23 cellular contexts compared by ENCODE assay signal in genomic region chr15:79629687-79630086, GRCh38.
A peak's percentile ranks its signal among the peaks of the same experiment; 100 is the strongest.
DNase-seq lines count a peak whose midpoint lies in the region; ATAC-seq and TF ChIP-seq lines count a peak whose summit lies in the region.
"Had no signal": no experiment of that assay in that cellular context is flagged by ENCODE, and none has a peak within 500 bp of the region (broad histone marks: within the 10 kb centered on the region; RNA-seq: fewer than 3 reads in every experiment).

No MANE protein-coding gene starts in this region.

- H3K4me3 ChIP-seq in esophagus muscularis mucosa (no peak overlapping the region), lung (no peak overlapping the region)
- H3K4me3 ChIP-seq: gastroesophageal sphincter, GM23338, upper lobe of left lung had no signal

- DNase-seq in GM04504 (ENCODE audit: low read depth) (peak; percentile 44), M059J (ENCODE audit: low read depth) (peak; percentile 68), esophagus muscularis mucosa (ENCODE audit: extremely low spot score) (peak; percentile 53), lung (ENCODE audit: low spot score) (no peak), GM19238 (ENCODE audit: insufficient read length, low spot score) (no peak)
- DNase-seq: activated CD4-positive, alpha-beta T cell treated with anti-CD3 and anti-CD28 coated beads, Interleukin-2, amount 10 ng/mL, durations not matched to agents 7 days and 5 days; activated naive CD4-positive, alpha-beta T cell treated with anti-CD3 and anti-CD28 coated beads for 36 hours; activated T-cell treated with anti-CD3 and anti-CD28 coated beads, Interleukin-2, amount 50 U/mL, for 72 hours; CD8-positive, alpha-beta T cell; GF-D8; NCI-H1092 treated with DMSO at 0.1 percent for 48 hours; NCI-H187 treated with DMSO at 0.1 percent for 48 hours; NCI-H2227 treated with DMSO at 0.1 percent for 48 hours; NCI-H69; RPMI8226; substantia nigra; upper lobe of left lung had no signal

- H3K9me3 ChIP-seq in esophagus muscularis mucosa: peaks cover 0 to 20% (median 3%) of the 10 kb centered on the region in 4 donors
- H3K9me3 ChIP-seq in lung (ENCODE audit: control insufficient read depth in 2 of 2, insufficient read depth in 1 of 2, low read length in 1 of 2): peaks cover 0 to 11% of the 10 kb centered on the region in 2 donors

- intact Hi-C loops in esophagus muscularis mucosa (cut with DNase I): no loop called here

- H3K27me3 ChIP-seq in esophagus muscularis mucosa (no peaks in the 10 kb centered on the region), lung (ENCODE audit: control insufficient read depth, insufficient read depth) (no peaks in the 10 kb centered on the region)
- H3K27me3 ChIP-seq: upper lobe of left lung had no signal

- ATAC-seq in lung (ENCODE audit: insufficient read depth, low FRiP score) (peak; percentile 19), HG03457 (IDR thresholded peaks at IDR 0.05; ENCODE audit: unreplicated experiment) (no peak), HG03571 (IDR thresholded peaks at IDR 0.05; ENCODE audit: unreplicated experiment) (no peak), HG03439 (IDR thresholded peaks at IDR 0.05; ENCODE audit: unreplicated experiment) (no peak)
- ATAC-seq: activated T-cell treated with anti-CD3 and anti-CD28 coated beads, Interleukin-2, amount 50 U/mL, for 72 hours; CD8-positive, alpha-beta T cell; gastroesophageal sphincter; GM23338 had no signal

- H3K4me1 ChIP-seq in esophagus muscularis mucosa (no peaks in the 10 kb centered on the region), lung (ENCODE audit: control insufficient read depth in 2 of 2, insufficient read depth in 2 of 2, low read length in 2 of 2) (peaks cover 0 to 2% of the 10 kb centered on the region in 2 donors)
- H3K4me1 ChIP-seq: gastroesophageal sphincter, upper lobe of left lung had no signal

- H3K27ac ChIP-seq in esophagus muscularis mucosa (replicated peaks in 1 of 4) (no peak overlapping the region), lung (ENCODE audit: low read depth in 1 of 2, low read length in 1 of 2) (no peak overlapping the region)
- H3K27ac ChIP-seq: gastroesophageal sphincter, upper lobe of left lung, VCaP had no signal

- no peak for TF ChIP-seq EP300 in esophagus muscularis mucosa (IDR thresholded peaks at IDR 0.05)

- no peaks in the 10 kb centered on the region for H3K36me3 ChIP-seq in esophagus muscularis mucosa
- no peaks in the 10 kb centered on the region for H3K36me3 ChIP-seq in lung (ENCODE audit: control insufficient read depth in 2 of 2, insufficient read depth in 2 of 2, low read length in 2 of 2)
- H3K36me3 ChIP-seq: gastroesophageal sphincter, upper lobe of left lung had no signal

- TF ChIP-seq POLR2A in esophagus muscularis mucosa (IDR thresholded peaks at IDR 0.05; ENCODE audit: low read depth): no peak

- TF ChIP-seq CTCF in esophagus muscularis mucosa (IDR thresholded peaks at IDR 0.05) (no peak), lung (IDR thresholded peaks at IDR 0.05; ENCODE audit: control extremely low read depth, extremely low read depth) (no peak)

- WGBS in esophagus muscularis mucosa: 39% methylated on average over 3 of the region's 5 CpGs
- WGBS in lung, 2 donors: 67 to 84% methylated on average over 5 of the region's 5 CpGs

Comparison
In these comparisons a context has a peak if more than half of its experiments do, and no peak if none do; other contexts are left out.
1. DNase-seq: peak in GM04504 (single experiment), M059J (single experiment) and esophagus muscularis mucosa (single experiment); none in lung (single experiment) and GM19238 (single experiment).